27 cellular contexts compared by ENCODE assay signal in the genomic region with DNA sequence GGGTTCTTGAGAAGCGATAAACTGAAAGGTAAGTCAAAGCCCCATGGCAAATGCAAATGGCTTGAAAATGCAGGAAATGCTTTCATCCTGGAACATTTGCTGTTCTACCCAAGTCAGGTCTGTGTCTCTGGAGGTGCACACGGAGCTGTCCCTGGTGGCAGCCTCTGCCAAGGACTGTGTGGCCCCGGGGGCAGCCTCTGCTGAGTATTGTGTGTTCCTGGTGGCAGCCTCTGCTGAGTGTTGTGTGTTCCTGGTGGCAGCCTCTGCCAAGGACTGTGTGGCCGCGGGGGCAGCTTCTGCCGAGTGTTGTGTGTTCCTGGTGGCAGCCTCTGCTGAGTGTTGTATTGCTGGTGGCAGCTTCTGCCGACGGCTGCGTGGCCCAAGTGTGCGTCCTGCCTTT.
"Had no signal": no experiment of that assay in that cellular context is flagged by ENCODE, and none has a peak within 500 bp of the region (broad histone marks: within the 10 kb centered on the region; RNA-seq: fewer than 3 reads in every experiment).

No MANE protein-coding gene starts in this region.

- H3K27ac Mint-ChIP-seq: activated CD4-positive, alpha-beta memory T cell treated with anti-CD3 and anti-CD28 coated beads, Interleukin-2, amount 10 ng/mL, durations not matched to agents 7 days and 5 days; activated naive CD8-positive, alpha-beta T cell treated with anti-CD3 and anti-CD28 coated beads, Interleukin-2, amount 10 ng/mL, durations not matched to agents 7 days and 5 days; activated T-cell treated with anti-CD3 and anti-CD28 coated beads, Interleukin-2, amount 50 U/mL, for 24 hours; activated T-helper 2 cell treated with anti-CD3 and anti-CD28 coated beads, Interferon-gamma antibody, Interleukin-2, Interleukin-4, amounts not matched to agents 10 μg/mL and 5 μg/mL and 100 μg/mL, durations not matched to agents 14 hours and 24 hours and 36 hours; natural killer cell treated with Interleukin-12 subunit alpha and Interleukin-12 subunit beta and Interleukin-15 and Interleukin-18, amount 100 ng/mL, for 72 hours; WTC11 had no signal

- H3K36me3 Mint-ChIP-seq: activated naive CD8-positive, alpha-beta T cell treated with anti-CD3 and anti-CD28 coated beads, Interleukin-2, amount 10 ng/mL, durations not matched to agents 7 days and 5 days; natural killer cell treated with Interleukin-12 subunit alpha and Interleukin-12 subunit beta and Interleukin-15 and Interleukin-18, amount 100 ng/mL, for 72 hours; WTC11 had no signal

- ATAC-seq: body of pancreas; lower lobe of right lung; natural killer cell treated with Interleukin-12 subunit alpha and Interleukin-12 subunit beta and Interleukin-15 and Interleukin-18, amount 100 ng/mL, for 72 hours; WTC11 had no signal

- DNase-seq: activated CD4-positive, alpha-beta memory T cell treated with anti-CD3 and anti-CD28 coated beads, Interleukin-2, amount 10 ng/mL, durations not matched to agents 7 days and 5 days; activated CD4-positive, alpha-beta T cell treated with anti-CD3 and anti-CD28 coated beads for 4 hours; activated naive CD4-positive, alpha-beta T cell treated with Interleukin-2 at 50 U/mL for 16 hours; activated naive CD8-positive, alpha-beta T cell treated with anti-CD3 and anti-CD28 coated beads, Interleukin-2, amount 10 ng/mL, durations not matched to agents 7 days and 5 days; activated T-cell treated with anti-CD3 and anti-CD28 coated beads, Interleukin-2, amount 50 U/mL, for 24 hours; amygdala; body of pancreas; central memory CD4-positive, alpha-beta T cell; dorsolateral prefrontal cortex; hypothalamus; lower lobe of right lung; nucleus accumbens; posterior cingulate gyrus; retina; stimulated activated CD4-positive, alpha-beta T cell treated with anti-CD3 and anti-CD28 coated beads, Interleukin-12 subunit alpha, Interleukin-12 subunit beta, amount 100 ng/mL, for 4 hours; stimulated activated CD4-positive, alpha-beta T cell treated with anti-CD3 and anti-CD28 coated beads, Interleukin-1b, Interleukin-23, amount 100 ng/mL, for 48 hours; stimulated activated CD8-positive, alpha-beta memory T cell treated with anti-CD3 and anti-CD28 coated beads, Interleukin-4, amount 100 ng/mL, for 48 hours; stimulated activated naive CD4-positive, alpha-beta T cell; tibial artery had no signal

- H3K4me3 ChIP-seq: body of pancreas, dorsolateral prefrontal cortex, lower lobe of right lung, tibial artery had no signal

- H3K4me3 Mint-ChIP-seq: activated CD4-positive, alpha-beta memory T cell treated with anti-CD3 and anti-CD28 coated beads, Interleukin-2, amount 10 ng/mL, durations not matched to agents 7 days and 5 days; activated naive CD8-positive, alpha-beta T cell treated with anti-CD3 and anti-CD28 coated beads, Interleukin-2, amount 10 ng/mL, durations not matched to agents 7 days and 5 days; activated T-cell treated with anti-CD3 and anti-CD28 coated beads, Interleukin-2, amount 50 U/mL, for 24 hours; natural killer cell treated with Interleukin-12 subunit alpha and Interleukin-12 subunit beta and Interleukin-15 and Interleukin-18, amount 100 ng/mL, for 72 hours; WTC11 had no signal

- FAIRE-seq: colon, frontal cortex, keratinocyte, TTC549, urothelium cell line had no signal

- H3K4me1 ChIP-seq: body of pancreas, lower lobe of right lung, tibial artery had no signal

- H3K27me3 ChIP-seq: body of pancreas, dorsolateral prefrontal cortex, tibial artery had no signal

- H3K36me3 ChIP-seq: lower lobe of right lung, tibial artery had no signal

- H3K4me1 Mint-ChIP-seq: activated naive CD8-positive, alpha-beta T cell treated with anti-CD3 and anti-CD28 coated beads, Interleukin-2, amount 10 ng/mL, durations not matched to agents 7 days and 5 days had no signal

- H3K9me3 Mint-ChIP-seq: activated CD4-positive, alpha-beta memory T cell treated with anti-CD3 and anti-CD28 coated beads, Interleukin-2, amount 10 ng/mL, durations not matched to agents 7 days and 5 days; natural killer cell treated with Interleukin-12 subunit alpha and Interleukin-12 subunit beta and Interleukin-15 and Interleukin-18, amount 100 ng/mL, for 72 hours; WTC11 had no signal

- H3K27ac ChIP-seq: body of pancreas, dorsolateral prefrontal cortex, lower lobe of right lung, tibial artery had no signal

- H3K9me3 ChIP-seq: body of pancreas, lower lobe of right lung, tibial artery had no signal
